ENCODE assay signal across 8 cellular contexts in the genomic region with DNA sequence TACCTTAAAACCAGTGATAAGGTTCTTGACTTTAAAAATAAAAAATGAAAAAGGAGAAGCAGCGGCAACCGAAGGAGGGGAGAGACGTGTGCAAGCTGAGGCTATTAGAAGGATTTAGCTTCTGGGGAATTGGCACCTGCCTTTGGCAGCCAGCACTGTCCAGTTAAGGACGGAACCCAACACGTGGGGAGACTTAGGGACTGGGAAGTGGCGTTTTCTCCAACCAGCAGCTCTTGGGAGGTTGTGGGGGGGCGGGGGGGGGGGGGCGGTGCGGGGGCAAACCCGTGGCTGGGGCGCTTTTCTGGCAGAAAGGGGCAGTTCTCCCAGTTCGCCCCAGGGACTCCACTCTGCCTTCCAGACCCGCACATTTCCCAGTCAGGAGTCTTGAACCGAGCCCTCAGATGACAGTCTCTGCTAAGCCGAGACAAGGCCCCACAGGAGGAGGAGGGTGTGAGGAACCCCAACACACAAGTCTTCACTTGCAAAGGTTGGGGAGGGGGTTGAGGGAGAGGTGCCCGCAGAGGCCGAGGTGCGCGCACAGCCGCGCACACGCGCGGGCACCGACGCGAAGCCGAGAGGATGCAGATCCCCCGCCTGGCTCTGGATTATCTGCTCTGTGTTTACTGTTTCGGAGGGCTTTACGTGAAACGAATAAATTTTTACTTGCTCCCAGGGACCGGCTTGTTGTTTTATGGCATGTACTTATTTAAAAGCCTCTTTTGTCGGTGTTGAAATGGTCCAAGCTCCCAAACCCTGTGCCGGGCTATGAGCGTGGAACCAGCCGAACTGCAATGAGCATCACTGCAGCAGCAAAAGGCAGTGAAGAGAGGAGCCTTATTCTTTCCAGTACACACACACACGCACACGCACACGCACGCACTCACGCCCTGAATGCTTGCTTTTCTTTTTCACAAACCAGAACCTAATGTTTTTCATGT.
A peak's percentile ranks its signal among the peaks of the same experiment; 100 is the strongest.
DNase-seq lines count a peak whose midpoint lies in the region; ATAC-seq lines count a peak whose summit lies in the region.

No MANE protein-coding gene starts in this region.

- H3K9ac ChIP-seq in iPS-18a (ENCODE audit: low read length): no peak overlapping the region

- POLR2A ChIA-PET in activated CD4-positive, alpha-beta memory T cell treated with anti-CD3 and anti-CD28 coated beads, Interleukin-2, amount 10 ng/mL, durations not matched to agents 7 days and 5 days (lab: Charles Lee): no interaction called here

- peaks cover 64% of the 10 kb centered on the region for H3K27me3 ChIP-seq in iPS-18a (ENCODE audit: control insufficient read depth, insufficient read depth, low read length)

- peaks cover 56% of the 10 kb centered on the region for H3K27me3 Mint-ChIP-seq in activated CD4-positive, alpha-beta memory T cell treated with anti-CD3 and anti-CD28 coated beads, Interleukin-2, amount 10 ng/mL, durations not matched to agents 7 days and 5 days
- H3K27me3 Mint-ChIP-seq in stimulated activated naive B cell treated with anti-CD40 and anti-IgM and Interleukin-4, amounts not matched to agents 10 μg/mL and 1 μg/mL and 100 μg/mL, for 72 hours: peaks cover 67 to 75% of the 10 kb centered on the region in 2 donors

- no peaks in the 10 kb centered on the region for H3K9me3 ChIP-seq in iPS-18a (ENCODE audit: control insufficient read depth, low read depth, low read length)

- H3K4me1 ChIP-seq in iPS-18a (ENCODE audit: control insufficient read depth, low read depth, low read length): peaks cover 31% of the 10 kb centered on the region

- peak overlapping the region; percentile 74 for H3K4me3 ChIP-seq in iPS-18a (ENCODE audit: low read length)

- H3K27ac ChIP-seq in iPS-18a (ENCODE audit: low read length): no peak overlapping the region

- H3K4me1 Mint-ChIP-seq in activated CD4-positive, alpha-beta memory T cell treated with anti-CD3 and anti-CD28 coated beads, Interleukin-2, amount 10 ng/mL, durations not matched to agents 7 days and 5 days: peaks cover 43% of the 10 kb centered on the region
- peaks cover 35 to 55% of the 10 kb centered on the region in 2 donors for H3K4me1 Mint-ChIP-seq in stimulated activated naive B cell treated with anti-CD40 and anti-IgM and Interleukin-4, amounts not matched to agents 10 μg/mL and 1 μg/mL and 100 μg/mL, for 72 hours

- no peaks in the 10 kb centered on the region for H3K36me3 ChIP-seq in iPS-18a (ENCODE audit: control insufficient read depth, low read depth, low read length)

- ATAC-seq in HG03354 (IDR thresholded peaks at IDR 0.05; ENCODE audit: poor library complexity, severe bottlenecking, unreplicated experiment): peak; percentile 8
- peak; percentile 22 to 35 for ATAC-seq in stimulated activated naive B cell treated with anti-CD40 and anti-IgM and Interleukin-4, amounts not matched to agents 10 μg/mL and 1 μg/mL and 100 μg/mL, for 72 hours (replicated peaks)
- ATAC-seq in HG02763 (IDR thresholded peaks at IDR 0.05; ENCODE audit: unreplicated experiment): no peak

- H3K9me3 Mint-ChIP-seq in activated CD4-positive, alpha-beta memory T cell treated with anti-CD3 and anti-CD28 coated beads, Interleukin-2, amount 10 ng/mL, durations not matched to agents 7 days and 5 days: no peaks in the 10 kb centered on the region
- no peaks in the 10 kb centered on the region for H3K9me3 Mint-ChIP-seq in stimulated activated naive B cell treated with anti-CD40 and anti-IgM and Interleukin-4, amounts not matched to agents 10 μg/mL and 1 μg/mL and 100 μg/mL, for 72 hours

- H3K4me3 Mint-ChIP-seq in activated CD4-positive, alpha-beta memory T cell treated with anti-CD3 and anti-CD28 coated beads, Interleukin-2, amount 10 ng/mL, durations not matched to agents 7 days and 5 days: peak overlapping the region; percentile 60
- peak overlapping the region; percentile 78 to 84 for H3K4me3 Mint-ChIP-seq in stimulated activated naive B cell treated with anti-CD40 and anti-IgM and Interleukin-4, amounts not matched to agents 10 μg/mL and 1 μg/mL and 100 μg/mL, for 72 hours

- DNase-seq in COR-L47 (lab: John Stamatoyannopoulos, UW) (peak; percentile 35), SW 1271 (lab: John Stamatoyannopoulos, UW) (no peak), HPDE6-E6E7 (ENCODE audit: extremely low spot score) (no peak)
- no peak for DNase-seq in activated CD4-positive, alpha-beta memory T cell treated with anti-CD3 and anti-CD28 coated beads, Interleukin-2, amount 10 ng/mL, durations not matched to agents 7 days and 5 days
- DNase-seq in stimulated activated naive B cell treated with anti-CD40 and anti-IgM and Interleukin-4, amounts not matched to agents 10 μg/mL and 1 μg/mL and 100 μg/mL, for 72 hours: no peak

- H3K27ac Mint-ChIP-seq in activated CD4-positive, alpha-beta memory T cell treated with anti-CD3 and anti-CD28 coated beads, Interleukin-2, amount 10 ng/mL, durations not matched to agents 7 days and 5 days: no peak overlapping the region
- peak overlapping the region; percentile 11 for H3K27ac Mint-ChIP-seq in stimulated activated naive B cell treated with anti-CD40 and anti-IgM and Interleukin-4, amounts not matched to agents 10 μg/mL and 1 μg/mL and 100 μg/mL, for 72 hours

- peaks cover 2% of the 10 kb centered on the region for H3K36me3 Mint-ChIP-seq in activated CD4-positive, alpha-beta memory T cell treated with anti-CD3 and anti-CD28 coated beads, Interleukin-2, amount 10 ng/mL, durations not matched to agents 7 days and 5 days (ENCODE audit: low read depth)
- peaks cover 0 to 2% of the 10 kb centered on the region in 2 donors for H3K36me3 Mint-ChIP-seq in stimulated activated naive B cell treated with anti-CD40 and anti-IgM and Interleukin-4, amounts not matched to agents 10 μg/mL and 1 μg/mL and 100 μg/mL, for 72 hours

- CTCF ChIA-PET in activated CD4-positive, alpha-beta memory T cell treated with anti-CD3 and anti-CD28 coated beads, Interleukin-2, amount 10 ng/mL, durations not matched to agents 7 days and 5 days (lab: Charles Lee): interaction anchor here (0.8 to 1.7 kb wide), 9 partner anchors 8 to 1837 kb away, joined by 3 to 12 read pairs (median 4); a partner anchor contains a TSS
